9 cellular contexts compared by ENCODE assay signal in genomic region chr19:35908977-35909683, GRCh38. TPM values are rescaled to one million over a fixed set of nuclear protein-coding genes. Genes with fewer than 3 reads are reported as not detected.
DNase-seq lines count a peak whose midpoint lies in the region; ATAC-seq and TF ChIP-seq lines count a peak whose summit lies in the region.
"Had no signal": no experiment of that assay in that cellular context is flagged by ENCODE, and none has a peak within 500 bp of the region (broad histone marks: within the 10 kb centered on the region; RNA-seq: fewer than 3 reads in every experiment).

No MANE protein-coding gene starts in this region.

- no peaks in the 10 kb centered on the region for H3K79me2 ChIP-seq in PC-3 (ENCODE audit: low read length)

- no peak overlapping the region for H4K5ac ChIP-seq in IMR-90 (ENCODE audit: low read depth, low read length)

- no peaks in the 10 kb centered on the region for H3K9me3 ChIP-seq in IMR-90 (ENCODE audit: control insufficient read depth, insufficient read depth, low read length)
- no peaks in the 10 kb centered on the region for H3K9me3 ChIP-seq in PC-3 (ENCODE audit: low read length)
- H3K9me3 ChIP-seq: SJSA1 had no signal

- peak overlapping the region; percentile 33 for H3K27ac Mint-ChIP-seq in nephron progenitor cell

- H4K91ac ChIP-seq in IMR-90 (ENCODE audit: insufficient read depth, low read depth, low read length): no peak overlapping the region

- no peak overlapping the region for H2BK5ac ChIP-seq in IMR-90 (ENCODE audit: low read depth, low read length, poor library complexity, severe bottlenecking)

- no peak overlapping the region for H3K56ac ChIP-seq in IMR-90 (ENCODE audit: extremely low read depth, insufficient read depth, low read length)

- dilution Hi-C loops in IMR-90 (cut with HindIII; ENCODE audit: low sequenced_read_pairs, unreplicated experiment): no loop called here

- no peak for TF ChIP-seq CTCF in IMR-90 (conservative IDR thresholded peaks at IDR 0.05; ENCODE audit: low read depth, low read length)
- no peak for TF ChIP-seq CTCF in nephron progenitor cell (IDR thresholded peaks at IDR 0.05)
- no peak for TF ChIP-seq CTCF in PC-3 (conservative IDR thresholded peaks at IDR 0.05; ENCODE audit: low read depth, low read length)

- POLR2A ChIA-PET in IMR-90 (lab: Charles Lee; ENCODE audit: unreplicated experiment) (no interaction called here), PC-3 (lab: Charles Lee; ENCODE audit: unreplicated experiment) (no interaction called here)

- H3F3A ChIP-seq in PC-3 (ENCODE audit: low read length, unreplicated experiment): no peaks in the 10 kb centered on the region

- TF ChIP-seq POLR2A in IMR-90 (IDR thresholded peaks at IDR 0.05; ENCODE audit: low read depth, low read length): no peak

- H3K79me1 ChIP-seq in IMR-90 (ENCODE audit: low read depth in 1 of 2, low read length in 2 of 2): no peaks in the 10 kb centered on the region; a peak in 1 of 4 replicates

- H3K27me3 Mint-ChIP-seq in nephron progenitor cell (ENCODE audit: low read depth, poor library complexity): peaks cover 14% of the 10 kb centered on the region

- intact Hi-C loops in IMR-90 (cut with micrococcal nuclease): no loop called here
- intact Hi-C loops in PC-3 (cut with micrococcal nuclease): no loop called here

- H2BK20ac ChIP-seq in IMR-90 (ENCODE audit: low read depth, low read length): no peak overlapping the region

- no peaks in the 10 kb centered on the region for H3K9me3 Mint-ChIP-seq in nephron progenitor cell

- ATAC-seq in IMR-90 (ENCODE audit: low read depth): no peak
- ATAC-seq in HG03439 (IDR thresholded peaks at IDR 0.05; ENCODE audit: unreplicated experiment): no peak
- no peak for ATAC-seq in PC-3
- no peak for ATAC-seq in HG03469 (IDR thresholded peaks at IDR 0.05; ENCODE audit: unreplicated experiment)

- H3K18ac ChIP-seq in IMR-90 (ENCODE audit: low read depth, low read length): no peak overlapping the region

- H2BK15ac ChIP-seq in IMR-90 (ENCODE audit: low read depth, low read length): no peak overlapping the region

- H3K27me3 ChIP-seq in IMR-90 (ENCODE audit: control insufficient read depth, insufficient read depth, low read length) (no peaks in the 10 kb centered on the region), PC-3 (ENCODE audit: low read length) (no peaks in the 10 kb centered on the region)

- H3K4me3 Mint-ChIP-seq in nephron progenitor cell: no peak overlapping the region

- H3K27ac ChIP-seq in IMR-90 (ENCODE audit: insufficient read depth, low read length) (no peak overlapping the region), cingulate gyrus (ENCODE audit: low read depth, low read length) (peak overlapping the region; percentile 60), PC-3 (ENCODE audit: low read length) (no peak overlapping the region)
- H3K27ac ChIP-seq: SJSA1 had no signal

- H3K36me3 ChIP-seq in IMR-90 (ENCODE audit: control insufficient read depth, insufficient read depth, low read length) (no peaks in the 10 kb centered on the region), PC-3 (ENCODE audit: low read depth, low read length) (no peaks in the 10 kb centered on the region)
- H3K36me3 ChIP-seq: SJSA1 had no signal

- no peak overlapping the region for H3K4ac ChIP-seq in IMR-90 (ENCODE audit: low read depth, low read length)

- no peak overlapping the region for H2AK5ac ChIP-seq in IMR-90 (ENCODE audit: low read depth, low read length)

- H4K20me1 ChIP-seq in IMR-90 (ENCODE audit: insufficient read depth, low read length) (no peaks in the 10 kb centered on the region), PC-3 (ENCODE audit: low read length) (no peaks in the 10 kb centered on the region)

- H3K4me3 ChIP-seq in IMR-90 (ENCODE audit: insufficient read depth, low read depth, low read length) (no peak overlapping the region), PC-3 (ENCODE audit: low read length) (no peak overlapping the region)
- H3K4me3 ChIP-seq: SJSA1 had no signal

- BruUV-seq in IMR-90 (replicated peaks; lab: Mats Ljungman, UMichigan) (no TSS peak), PC-3 (replicated peaks; lab: Mats Ljungman, UMichigan) (no TSS peak)

- peaks cover 5% of the 10 kb centered on the region for H3K9me1 ChIP-seq in IMR-90 (ENCODE audit: insufficient read depth, low read length)

- no peak overlapping the region for H2BK120ac ChIP-seq in IMR-90 (ENCODE audit: low read depth, low read length)

- DNase-seq in CMK (ENCODE audit: low read depth): peak; percentile 99
- DNase-seq in IMR-90: no peak
- no peak for DNase-seq in nephron progenitor cell
- DNase-seq in PC-3: no peak
- no peak for DNase-seq in foreskin melanocyte

- in situ Hi-C loops in IMR-90 (cut with MboI; ENCODE audit: low sequenced_read_pairs): no loop called here

- H3K4me2 ChIP-seq in IMR-90 (ENCODE audit: low read depth, low read length) (no peak overlapping the region), PC-3 (ENCODE audit: low read length) (no peak overlapping the region)

- 83% methylated on average over 1 of the region's 10 CpGs; no CpG with 5 or more reads in 1 of the 2 experiments for WGBS in IMR-90 (ENCODE audit: extremely low coverage in 2 of 2, insufficient read length in 1 of 2), 2 experiments

- no peak overlapping the region for H3K9ac ChIP-seq in IMR-90 (ENCODE audit: low read depth, low read length)
- H3K9ac ChIP-seq in PC-3 (ENCODE audit: low read length): no peak overlapping the region

- CTCF ChIA-PET in IMR-90 (lab: Yijun Ruan, JAX) (no interaction called here), PC-3 (lab: Charles Lee) (no interaction called here)

- H2AFZ ChIP-seq in IMR-90 (replicated peaks; ENCODE audit: low read length, poor library complexity): peak overlapping the region; percentile 51
- H2AFZ ChIP-seq in PC-3 (ENCODE audit: low read length): no peak overlapping the region

- H4K8ac ChIP-seq in IMR-90 (ENCODE audit: low read depth in 2 of 2, low read length in 2 of 2): no peak overlapping the region

- no peak overlapping the region for H2AK9ac ChIP-seq in IMR-90 (replicated peaks; ENCODE audit: low read depth, low read length, poor library complexity)

- H3K4me1 Mint-ChIP-seq in nephron progenitor cell: peaks cover 40% of the 10 kb centered on the region

- no peak overlapping the region for H3K14ac ChIP-seq in IMR-90 (replicated peaks; ENCODE audit: low read depth, low read length)

- H3K23ac ChIP-seq in IMR-90 (ENCODE audit: low read depth, low read length): no peak overlapping the region

- TF ChIP-seq RAD21 in IMR-90 (IDR thresholded peaks at IDR 0.05; ENCODE audit: low read length): no peak

- H3K4me1 ChIP-seq in IMR-90 (ENCODE audit: control insufficient read depth, insufficient read depth, low read length) (peaks cover 14% of the 10 kb centered on the region), PC-3 (ENCODE audit: insufficient read depth, low read length) (no peaks in the 10 kb centered on the region)
- H3K4me1 ChIP-seq: SJSA1 had no signal

- no peaks in the 10 kb centered on the region for H3K36me3 Mint-ChIP-seq in nephron progenitor cell (ENCODE audit: low read depth)

- no peaks in the 10 kb centered on the region for H3K9me2 ChIP-seq in PC-3 (replicated peaks; ENCODE audit: low read length)

TF ChIP-seq in IMR-90, 13 proteins besides CTCF, POLR2A, EP300 and RAD21 (continues in another document):
- no peak for TF ChIP-seq MAFK (IDR thresholded peaks at IDR 0.05; ENCODE audit: low read depth, low read length)
- no peak for TF ChIP-seq NFE2L2 (IDR thresholded peaks at IDR 0.05; ENCODE audit: low read depth, low read length)
- no peak for TF ChIP-seq USF2 (IDR thresholded peaks at IDR 0.05; ENCODE audit: low read depth, low read length)
- TF ChIP-seq RCOR1 (IDR thresholded peaks at IDR 0.05; ENCODE audit: insufficient replicate concordance, low read length): no peak
- TF ChIP-seq CHD1 (IDR thresholded peaks at IDR 0.05; ENCODE audit: low read depth, low read length): no peak
- TF ChIP-seq SMC3 (IDR thresholded peaks at IDR 0.05; ENCODE audit: low read depth, low read length): no peak

RNA-seq across cellular contexts. Expression of gene TYROBP, which starts 1.0 kb away (rescaled TPM):
- total RNA-seq in IMR-90 (2012; rRNA removed): not detected in 2 replicates
- not detected in 2 replicates for polyA plus RNA-seq in IMR-90 (2012; rRNA removed)
- polyA plus RNA-seq in IMR-90 (2012; cell fraction: cytosol; rRNA removed): 0.14 and 0.38 TPM in 2 replicates
- not detected in 2 replicates for polyA plus RNA-seq in IMR-90 (2012; cell fraction: nucleus; rRNA removed; ENCODE audit: low replicate concordance)
- not detected in 2 replicates for total RNA-seq in PC-3 (2014; rRNA removed)
- total RNA-seq: SJSA1 had no signal

RNA-seq across cellular contexts. Expression of gene HCST, which starts 6.8 kb away (rescaled TPM):
- total RNA-seq in IMR-90 (2012; rRNA removed): not detected in 2 replicates
- polyA plus RNA-seq in IMR-90 (2012; rRNA removed): 0.93 and 1.5 TPM in 2 replicates
- 1.4 TPM in 1 of 2 replicates, not detected in the other for polyA plus RNA-seq in IMR-90 (2012; cell fraction: cytosol; rRNA removed)
- polyA plus RNA-seq in IMR-90 (2012; cell fraction: nucleus; rRNA removed; ENCODE audit: low replicate concordance): 0.31 and 2.1 TPM in 2 replicates
- not detected in 2 replicates for total RNA-seq in PC-3 (2014; rRNA removed)
- total RNA-seq: SJSA1 had no signal

RNA-seq across cellular contexts. Expression of gene NFKBID, which starts 8.8 kb away (rescaled TPM):
- total RNA-seq in IMR-90 (2012; rRNA removed) (1.1 and 1.4 TPM in 2 replicates), PC-3 (2014; rRNA removed) (9.0 and 10.6 TPM in 2 replicates)
- 12.3 and 13.3 TPM in 2 replicates for polyA plus RNA-seq in IMR-90 (2012; rRNA removed)
- polyA plus RNA-seq in IMR-90 (2012; cell fraction: cytosol; rRNA removed): 2.6 and 3.7 TPM in 2 replicates
- polyA plus RNA-seq in IMR-90 (2012; cell fraction: nucleus; rRNA removed; ENCODE audit: low replicate concordance): 85.3 and 103 TPM in 2 replicates

RNA-seq across cellular contexts. Expression of gene LRFN3, which starts 27.0 kb away (rescaled TPM):
- total RNA-seq in IMR-90 (2012; rRNA removed) (0.36 and 0.56 TPM in 2 replicates), PC-3 (2014; rRNA removed) (4.1 and 4.8 TPM in 2 replicates)
- polyA plus RNA-seq in IMR-90 (2012; rRNA removed): 4.8 TPM in 2 replicates
- polyA plus RNA-seq in IMR-90 (2012; cell fraction: cytosol; rRNA removed): 6.2 and 9.8 TPM in 2 replicates
- 2.0 and 6.4 TPM in 2 replicates for polyA plus RNA-seq in IMR-90 (2012; cell fraction: nucleus; rRNA removed; ENCODE audit: low replicate concordance)

RNA-seq across cellular contexts. Expression of gene APLP1, which starts 40.8 kb away (rescaled TPM):
- total RNA-seq in IMR-90 (2012; rRNA removed) (4.7 and 6.7 TPM in 2 replicates), PC-3 (2014; rRNA removed) (21.1 and 23.2 TPM in 2 replicates)
- polyA plus RNA-seq in IMR-90 (2012; rRNA removed): 41.0 and 44.3 TPM in 2 replicates
- 33.4 and 44.7 TPM in 2 replicates for polyA plus RNA-seq in IMR-90 (2012; cell fraction: cytosol; rRNA removed)
- polyA plus RNA-seq in IMR-90 (2012; cell fraction: nucleus; rRNA removed; ENCODE audit: low replicate concordance): 16.6 and 37.3 TPM in 2 replicates
